Comparison of ENCODE assay signal across 19 cellular contexts in genomic region chrX:97117572-97117971, GRCh38.
"Had no signal": no experiment of that assay in that cellular context is flagged by ENCODE, and none has a peak within 500 bp of the region (broad histone marks: within the 10 kb centered on the region; RNA-seq: fewer than 3 reads in every experiment).

No MANE protein-coding gene starts in this region.

- H3K4me3 Mint-ChIP-seq: activated B cell treated with CpG ODN at 0.5 μM for 24 hours; activated CD4-positive, alpha-beta memory T cell treated with anti-CD3 and anti-CD28 coated beads, Interleukin-2, amount 10 ng/mL, durations not matched to agents 7 days and 5 days; activated CD8-positive, alpha-beta memory T cell treated with anti-CD3 and anti-CD28 coated beads, Interleukin-2, amount 10 ng/mL, durations not matched to agents 7 days and 5 days; activated naive CD8-positive, alpha-beta T cell treated with anti-CD3 and anti-CD28 coated beads, Interleukin-2, amount 10 ng/mL, durations not matched to agents 7 days and 5 days; endodermal cell; natural killer cell treated with Interleukin-12 subunit alpha and Interleukin-12 subunit beta and Interleukin-15 and Interleukin-18, amount 100 ng/mL, for 72 hours had no signal

- H3K9me3 Mint-ChIP-seq: activated B cell treated with CpG ODN at 0.5 μM for 24 hours; activated CD4-positive, alpha-beta memory T cell treated with anti-CD3 and anti-CD28 coated beads, Interleukin-2, amount 10 ng/mL, durations not matched to agents 7 days and 5 days; activated naive CD8-positive, alpha-beta T cell treated with anti-CD3 and anti-CD28 coated beads, Interleukin-2, amount 10 ng/mL, durations not matched to agents 7 days and 5 days; activated T-helper 2 cell treated with anti-CD3 and anti-CD28 coated beads, Interferon-gamma antibody, Interleukin-2, Interleukin-4, amounts not matched to agents 10 μg/mL and 5 μg/mL and 100 μg/mL, durations not matched to agents 14 hours and 24 hours and 36 hours; natural killer cell treated with Interleukin-12 subunit alpha and Interleukin-12 subunit beta and Interleukin-15 and Interleukin-18, amount 100 ng/mL, for 72 hours had no signal

- H3K27ac Mint-ChIP-seq: activated B cell treated with CpG ODN at 0.5 μM for 24 hours; activated CD4-positive, alpha-beta memory T cell treated with anti-CD3 and anti-CD28 coated beads, Interleukin-2, amount 10 ng/mL, durations not matched to agents 7 days and 5 days; activated CD8-positive, alpha-beta memory T cell treated with anti-CD3 and anti-CD28 coated beads, Interleukin-2, amount 10 ng/mL, durations not matched to agents 7 days and 5 days; activated naive CD8-positive, alpha-beta T cell treated with anti-CD3 and anti-CD28 coated beads, Interleukin-2, amount 10 ng/mL, durations not matched to agents 7 days and 5 days; activated T-helper 2 cell treated with anti-CD3 and anti-CD28 coated beads, Interferon-gamma antibody, Interleukin-2, Interleukin-4, amounts not matched to agents 10 μg/mL and 5 μg/mL and 100 μg/mL, durations not matched to agents 14 hours and 24 hours and 36 hours; endodermal cell; natural killer cell treated with Interleukin-12 subunit alpha and Interleukin-12 subunit beta and Interleukin-15 and Interleukin-18, amount 100 ng/mL, for 72 hours had no signal

- H3K36me3 Mint-ChIP-seq: activated CD8-positive, alpha-beta memory T cell treated with anti-CD3 and anti-CD28 coated beads, Interleukin-2, amount 10 ng/mL, durations not matched to agents 7 days and 5 days; natural killer cell treated with Interleukin-12 subunit alpha and Interleukin-12 subunit beta and Interleukin-15 and Interleukin-18, amount 100 ng/mL, for 72 hours had no signal

- H3K4me1 Mint-ChIP-seq: activated B cell treated with CpG ODN at 0.5 μM for 24 hours; activated naive CD8-positive, alpha-beta T cell treated with anti-CD3 and anti-CD28 coated beads, Interleukin-2, amount 10 ng/mL, durations not matched to agents 7 days and 5 days had no signal

- DNase-seq: activated B cell treated with CpG ODN at 0.5 μM for 24 hours; activated CD4-positive, alpha-beta memory T cell treated with anti-CD3 and anti-CD28 coated beads, Interleukin-2, amount 10 ng/mL, durations not matched to agents 7 days and 5 days; activated CD4-positive, alpha-beta T cell treated with anti-CD3 and anti-CD28 coated beads for 48 hours; activated CD8-positive, alpha-beta memory T cell treated with anti-CD3 and anti-CD28 coated beads, Interleukin-2, amount 10 ng/mL, durations not matched to agents 7 days and 5 days; activated naive CD4-positive, alpha-beta T cell treated with Interleukin-2 at 50 U/mL for 16 hours; activated naive CD8-positive, alpha-beta T cell treated with anti-CD3 and anti-CD28 coated beads, Interleukin-2, amount 10 ng/mL, durations not matched to agents 7 days and 5 days; amygdala; body of pancreas; dorsolateral prefrontal cortex; endodermal cell; foreskin fibroblast; hippocampal formation; lower lobe of right lung; retina; stimulated activated naive CD4-positive, alpha-beta T cell had no signal

- ATAC-seq: activated CD8-positive, alpha-beta memory T cell treated with anti-CD3 and anti-CD28 coated beads, Interleukin-2, amount 10 ng/mL, durations not matched to agents 7 days and 5 days; body of pancreas; lower lobe of right lung; natural killer cell treated with Interleukin-12 subunit alpha and Interleukin-12 subunit beta and Interleukin-15 and Interleukin-18, amount 100 ng/mL, for 72 hours had no signal

- FAIRE-seq: colon, keratinocyte had no signal

- H3K27me3 Mint-ChIP-seq: activated B cell treated with CpG ODN at 0.5 μM for 24 hours; activated CD4-positive, alpha-beta memory T cell treated with anti-CD3 and anti-CD28 coated beads, Interleukin-2, amount 10 ng/mL, durations not matched to agents 7 days and 5 days; activated CD8-positive, alpha-beta memory T cell treated with anti-CD3 and anti-CD28 coated beads, Interleukin-2, amount 10 ng/mL, durations not matched to agents 7 days and 5 days; activated naive CD8-positive, alpha-beta T cell treated with anti-CD3 and anti-CD28 coated beads, Interleukin-2, amount 10 ng/mL, durations not matched to agents 7 days and 5 days had no signal
